ENCODE assay signal across 11 cellular contexts in the genomic region with DNA sequence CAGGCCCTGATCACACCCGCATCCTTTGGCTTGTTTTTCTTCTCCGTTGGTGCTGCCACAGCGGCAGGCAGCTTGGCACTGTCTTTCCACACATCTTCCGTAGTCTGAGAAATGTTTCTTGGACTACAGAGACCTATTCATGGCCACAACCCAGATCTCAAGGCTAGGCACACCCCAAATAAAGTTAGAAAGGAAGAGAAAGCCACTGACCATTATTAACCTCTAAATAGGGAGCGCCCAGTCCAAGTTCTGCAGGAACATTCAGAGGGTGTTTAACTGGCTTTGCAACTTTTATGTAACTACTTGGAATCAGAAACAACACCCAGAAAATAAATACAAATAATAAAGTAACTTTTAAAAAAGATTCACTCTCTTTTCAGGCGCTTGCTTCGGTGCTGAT.
DNase-seq lines count a peak whose midpoint lies in the region; ATAC-seq and TF ChIP-seq lines count a peak whose summit lies in the region.
"Had no signal": no experiment of that assay in that cellular context is flagged by ENCODE, and none has a peak within 500 bp of the region (broad histone marks: within the 10 kb centered on the region; RNA-seq: fewer than 3 reads in every experiment).

No MANE protein-coding gene starts in this region.

- intact Hi-C loops in thyroid gland (cut with DNase I) = no loop called here

- H3K9me3 ChIP-seq in mucosa of rectum (ENCODE audit: control insufficient read depth in 2 of 2, low read length in 2 of 2) = no peaks in the 10 kb centered on the region
- no peaks in the 10 kb centered on the region for H3K9me3 ChIP-seq in thyroid gland

- H3K36me3 ChIP-seq in mucosa of rectum (ENCODE audit: control insufficient read depth in 2 of 2, insufficient read depth in 2 of 2, low read length in 2 of 2) (no peaks in the 10 kb centered on the region), thyroid gland (no peaks in the 10 kb centered on the region)

- H3K27me3 ChIP-seq in mucosa of rectum (ENCODE audit: control insufficient read depth in 2 of 2, insufficient read depth in 2 of 2, low read length in 2 of 2) = no peaks in the 10 kb centered on the region
- no peaks in the 10 kb centered on the region for H3K27me3 ChIP-seq in thyroid gland

- H3K36me3 Mint-ChIP-seq in activated CD4-positive, alpha-beta T cell treated with anti-CD3 and anti-CD28 coated beads, Interleukin-2, amount 10 ng/mL, durations not matched to agents 7 days and 5 days (ENCODE audit: low read depth) = peaks cover 76% of the 10 kb centered on the region

- H3K4me1 Mint-ChIP-seq in activated CD4-positive, alpha-beta T cell treated with anti-CD3 and anti-CD28 coated beads, Interleukin-2, amount 10 ng/mL, durations not matched to agents 7 days and 5 days = peaks cover 72% of the 10 kb centered on the region

- H3K4me3 Mint-ChIP-seq in activated CD4-positive, alpha-beta T cell treated with anti-CD3 and anti-CD28 coated beads, Interleukin-2, amount 10 ng/mL, durations not matched to agents 7 days and 5 days = peak overlapping the region; percentile 0

- no peak for TF ChIP-seq POLR2A in thyroid gland (IDR thresholded peaks at IDR 0.05)

- 81 to 89% methylated on average over 7 of the region's 7 CpGs for WGBS in thyroid gland, 2 donors

- H3K4me1 ChIP-seq in mucosa of rectum (ENCODE audit: control insufficient read depth in 2 of 2, insufficient read depth in 2 of 2, low read length in 2 of 2) (peaks cover 7 to 12% of the 10 kb centered on the region in 2 donors), thyroid gland (peaks cover 4 to 29% of the 10 kb centered on the region in 2 donors)

- H3K27ac ChIP-seq in coronary artery = peak overlapping the region; percentile 16 to 51
- H3K27ac ChIP-seq in mucosa of rectum (ENCODE audit: low read depth in 2 of 2, low read length in 2 of 2) = peak overlapping the region; percentile 76 to 78
- H3K27ac ChIP-seq in thyroid gland = peak overlapping the region; percentile 14 to 59 (median 27)

- no peaks in the 10 kb centered on the region for H3K27me3 Mint-ChIP-seq in activated CD4-positive, alpha-beta T cell treated with anti-CD3 and anti-CD28 coated beads, Interleukin-2, amount 10 ng/mL, durations not matched to agents 7 days and 5 days
- H3K27me3 Mint-ChIP-seq: stimulated activated naive CD8-positive, alpha-beta T cell treated with anti-CD3 and anti-CD28 coated beads, Interleukin-15, amount 100 ng/mL, for 72 hours had no signal

- CTCF ChIA-PET in activated CD4-positive, alpha-beta T cell treated with anti-CD3 and anti-CD28 coated beads, Interleukin-2, amount 10 ng/mL, durations not matched to agents 7 days and 5 days (lab: Charles Lee) = interaction anchor here (0.8 kb wide), 1 partner anchor 8 kb away, joined by 3 read pairs; no protein-coding TSS in a partner anchor

- no peak for TF ChIP-seq CTCF in coronary artery (IDR thresholded peaks at IDR 0.05)
- TF ChIP-seq CTCF in thyroid gland (IDR thresholded peaks at IDR 0.05) = no peak

- peak overlapping the region; percentile 14 to 18 for H3K9ac ChIP-seq in mucosa of rectum (ENCODE audit: low read depth in 1 of 2, low read length in 2 of 2)

- H3K4me3 ChIP-seq in coronary artery (no peak overlapping the region), mucosa of rectum (ENCODE audit: low read length in 2 of 2) (peak overlapping the region in 1 of 2 donors; percentile 3), thyroid gland (replicated peaks in 1 of 3) (no peak overlapping the region)

- ATAC-seq in GM21447 (IDR thresholded peaks at IDR 0.05; ENCODE audit: unreplicated experiment) = no peak
- ATAC-seq in HG02981 (IDR thresholded peaks at IDR 0.05; ENCODE audit: unreplicated experiment) = no peak
- ATAC-seq: stimulated activated naive CD8-positive, alpha-beta T cell treated with anti-CD3 and anti-CD28 coated beads, Interleukin-15, amount 100 ng/mL, for 72 hours had no signal

- peak overlapping the region; percentile 74 for H3K27ac Mint-ChIP-seq in activated CD4-positive, alpha-beta T cell treated with anti-CD3 and anti-CD28 coated beads, Interleukin-2, amount 10 ng/mL, durations not matched to agents 7 days and 5 days

- H3K9me3 Mint-ChIP-seq in activated CD4-positive, alpha-beta T cell treated with anti-CD3 and anti-CD28 coated beads, Interleukin-2, amount 10 ng/mL, durations not matched to agents 7 days and 5 days = peaks cover 44% of the 10 kb centered on the region

- POLR2A ChIA-PET in activated CD4-positive, alpha-beta T cell treated with anti-CD3 and anti-CD28 coated beads, Interleukin-2, amount 10 ng/mL, durations not matched to agents 7 days and 5 days (lab: Charles Lee) = no interaction called here

- DNase-seq in activated CD4-positive, alpha-beta T cell treated with anti-CD3 and anti-CD28 coated beads, Interleukin-2, amount 10 ng/mL, durations not matched to agents 7 days and 5 days = no peak
- DNase-seq in activated CD4-positive, alpha-beta T cell treated with anti-CD3 and anti-CD28 coated beads for 48 hours = no peak
- no peak for DNase-seq in coronary artery (ENCODE audit: low spot score)
- DNase-seq in thyroid gland = no peak
- DNase-seq in NCI-H69 (lab: John Stamatoyannopoulos, UW) = no peak
- DNase-seq: activated CD8-positive, alpha-beta memory T cell treated with anti-CD3 and anti-CD28 coated beads for 24 hours; KG1; stimulated activated naive CD8-positive, alpha-beta T cell treated with anti-CD3 and anti-CD28 coated beads, Interleukin-15, amount 100 ng/mL, for 72 hours had no signal

Comparison
In these comparisons a context has a peak if more than half of its experiments do, and no peak if none do; other contexts are left out.
1. H3K27ac ChIP-seq: peak in every context shown above with its lines; median percentile 77 in mucosa of rectum; 34 in coronary artery; 27 in thyroid gland.